17 cellular contexts compared by ENCODE assay signal in the genomic region with DNA sequence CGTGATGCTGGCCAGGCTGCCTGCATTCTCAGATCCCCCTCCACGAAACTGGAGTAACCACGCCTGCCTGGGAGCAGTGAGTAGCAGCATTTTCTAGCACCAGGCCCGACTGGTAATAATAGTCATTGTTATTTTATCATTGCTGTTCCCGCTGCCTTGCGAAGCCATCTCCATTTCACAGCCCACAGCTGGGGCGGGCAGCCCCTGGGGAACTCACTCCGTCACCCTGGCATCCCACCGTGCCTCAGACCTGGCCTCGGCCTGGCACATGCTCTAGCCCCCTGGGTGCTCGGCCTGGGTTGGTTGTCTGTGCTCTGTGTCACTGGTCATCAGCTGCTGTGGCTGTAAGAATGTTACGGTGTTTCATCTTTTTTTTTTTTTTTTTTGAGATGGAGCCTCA. TPM values are rescaled to one million over a fixed set of nuclear protein-coding genes. Genes with fewer than 3 reads are reported as not detected.
DNase-seq lines count a peak whose midpoint lies in the region; ATAC-seq and TF ChIP-seq lines count a peak whose summit lies in the region.
"Had no signal": no experiment of that assay in that cellular context is flagged by ENCODE, and none has a peak within 500 bp of the region (broad histone marks: within the 10 kb centered on the region; RNA-seq: fewer than 3 reads in every experiment).

No MANE protein-coding gene starts in this region.

- no peak overlapping the region for H2BK120ac ChIP-seq in neuronal stem cell (ENCODE audit: low read depth, low read length)

- H3K4me1 ChIP-seq in neuronal stem cell (ENCODE audit: control insufficient read depth in 2 of 2, insufficient read depth in 1 of 2, low read depth in 1 of 2, low read length in 2 of 2), result peaks cover 0 to 2% of the 10 kb centered on the region in 2 donors
- H3K4me1 ChIP-seq in neural progenitor cell, result no peaks in the 10 kb centered on the region
- H3K4me1 ChIP-seq: A549, Caco-2 had no signal

- H3K4me2 ChIP-seq in neuronal stem cell (ENCODE audit: insufficient read depth, low read length, poor library complexity, severe bottlenecking), result no peak overlapping the region
- no peak overlapping the region for H3K4me2 ChIP-seq in neural progenitor cell
- H3K4me2 ChIP-seq: A549; BLaER1 treated with 17β-estradiol and CSF1 and Interleukin-3, amounts not matched to agents 10 nM and 100 nM had no signal

- H3K27me3 Mint-ChIP-seq in natural killer cell treated with Interleukin-12 subunit alpha and Interleukin-12 subunit beta and Interleukin-15 and Interleukin-18, amount 100 ng/mL, for 72 hours, result no peaks in the 10 kb centered on the region
- H3K27me3 Mint-ChIP-seq in natural killer cell (ENCODE audit: low read depth in 2 of 2) (no peaks in the 10 kb centered on the region), WTC11 (ENCODE audit: low read depth) (no peaks in the 10 kb centered on the region), neural progenitor cell (ENCODE audit: insufficient read depth, low read depth) (peaks cover 4% of the 10 kb centered on the region)
- H3K27me3 Mint-ChIP-seq: B cell; CD4-positive, alpha-beta T cell had no signal

- H3K23ac ChIP-seq in neuronal stem cell (ENCODE audit: low read depth, low read length, poor library complexity), result no peak overlapping the region

- no peak overlapping the region for H3K18ac ChIP-seq in neuronal stem cell (ENCODE audit: low read length)

- no peaks in the 10 kb centered on the region for H3K36me3 Mint-ChIP-seq in natural killer cell treated with Interleukin-12 subunit alpha and Interleukin-12 subunit beta and Interleukin-15 and Interleukin-18, amount 100 ng/mL, for 72 hours
- H3K36me3 Mint-ChIP-seq in natural killer cell, result no peaks in the 10 kb centered on the region
- H3K36me3 Mint-ChIP-seq in WTC11, result peaks cover 16% of the 10 kb centered on the region
- peaks cover 4% of the 10 kb centered on the region for H3K36me3 Mint-ChIP-seq in neural progenitor cell

- H3K4me1 Mint-ChIP-seq in natural killer cell treated with Interleukin-12 subunit alpha and Interleukin-12 subunit beta and Interleukin-15 and Interleukin-18, amount 100 ng/mL, for 72 hours (ENCODE audit: low read depth in 2 of 2), result no peaks in the 10 kb centered on the region
- H3K4me1 Mint-ChIP-seq in natural killer cell (no peaks in the 10 kb centered on the region), WTC11 (no peaks in the 10 kb centered on the region), neural progenitor cell (no peaks in the 10 kb centered on the region)
- H3K4me1 Mint-ChIP-seq: B cell had no signal

- peaks cover 4% of the 10 kb centered on the region for H4K20me1 ChIP-seq in neural progenitor cell (ENCODE audit: low read depth)

- TF ChIP-seq CTCF in natural killer cell (IDR thresholded peaks at IDR 0.05) (no peak), WTC11 (IDR thresholded peaks at IDR 0.05) (no peak), neural progenitor cell (IDR thresholded peaks at IDR 0.05) (no peak)

- H3K14ac ChIP-seq in neuronal stem cell (ENCODE audit: low read length), result peak overlapping the region; percentile 71

- no peak overlapping the region for H3K4ac ChIP-seq in neuronal stem cell (ENCODE audit: low read length)

- ATAC-seq in natural killer cell treated with Interleukin-12 subunit alpha and Interleukin-12 subunit beta and Interleukin-15 and Interleukin-18, amount 100 ng/mL, for 72 hours, result no peak
- ATAC-seq in natural killer cell (no peak), WTC11 (no peak)
- ATAC-seq: A549; CD8-positive, alpha-beta T cell had no signal

- intact Hi-C loops in natural killer cell (cut with micrococcal nuclease), result no loop called here

- H3F3A ChIP-seq in neural progenitor cell (ENCODE audit: low read depth), result peaks cover 2% of the 10 kb centered on the region

- H2AK5ac ChIP-seq in neuronal stem cell (ENCODE audit: low read depth, low read length), result no peak overlapping the region

- H3K4me3 Mint-ChIP-seq in natural killer cell treated with Interleukin-12 subunit alpha and Interleukin-12 subunit beta and Interleukin-15 and Interleukin-18, amount 100 ng/mL, for 72 hours, result no peak overlapping the region
- no peak overlapping the region for H3K4me3 Mint-ChIP-seq in natural killer cell
- no peak overlapping the region for H3K4me3 Mint-ChIP-seq in WTC11
- H3K4me3 Mint-ChIP-seq in neural progenitor cell, result no peak overlapping the region
- H3K4me3 Mint-ChIP-seq: B cell; CD4-positive, alpha-beta T cell; CD8-positive, alpha-beta T cell had no signal

- H2AFZ ChIP-seq in neuronal stem cell (ENCODE audit: low read length) (no peak overlapping the region), neural progenitor cell (replicated peaks) (no peak overlapping the region)

- no peak overlapping the region for H2BK5ac ChIP-seq in neuronal stem cell (ENCODE audit: low read length)

- no peak overlapping the region for H4K91ac ChIP-seq in neuronal stem cell (ENCODE audit: low read depth, low read length, poor library complexity)

- H3K79me1 ChIP-seq in neuronal stem cell (ENCODE audit: low read depth, low read length), result no peaks in the 10 kb centered on the region

- CTCF ChIA-PET in WTC11 (lab: Charles Lee), result no interaction called here

- H3K27ac ChIP-seq in neuronal stem cell (replicated peaks; ENCODE audit: low read length), result no peak overlapping the region
- no peak overlapping the region for H3K27ac ChIP-seq in neural progenitor cell
- H3K27ac ChIP-seq: 22Rv1; A549; BLaER1 treated with 17β-estradiol and CSF1 and Interleukin-3, amounts not matched to agents 10 nM and 100 nM; C4-2B had no signal

- H3K4me3 ChIP-seq in neuronal stem cell (ENCODE audit: low read length in 2 of 2), result no peak overlapping the region
- no peak overlapping the region for H3K4me3 ChIP-seq in neural progenitor cell
- H3K4me3 ChIP-seq: A549; BLaER1 treated with 17β-estradiol and CSF1 and Interleukin-3, amounts not matched to agents 10 nM and 100 nM had no signal

- H3K27ac Mint-ChIP-seq in natural killer cell treated with Interleukin-12 subunit alpha and Interleukin-12 subunit beta and Interleukin-15 and Interleukin-18, amount 100 ng/mL, for 72 hours, result no peak overlapping the region
- H3K27ac Mint-ChIP-seq in natural killer cell, result no peak overlapping the region
- no peak overlapping the region for H3K27ac Mint-ChIP-seq in WTC11
- H3K27ac Mint-ChIP-seq in neural progenitor cell, result no peak overlapping the region
- H3K27ac Mint-ChIP-seq: B cell; CD4-positive, alpha-beta T cell; CD8-positive, alpha-beta T cell had no signal

- peak; percentile 20 for DNase-seq in natural killer cell treated with Interleukin-12 subunit alpha and Interleukin-12 subunit beta and Interleukin-15 and Interleukin-18, amount 100 ng/mL, for 72 hours (ENCODE audit: low spot score)
- DNase-seq in natural killer cell (no peak), neuronal stem cell (ENCODE audit: low spot score) (no peak), WTC11 (ENCODE audit: low spot score) (no peak), neural progenitor cell (ENCODE audit: low spot score) (no peak)
- DNase-seq: AML-193; Caco-2; Calu3; CD4-positive, alpha-beta T cell; CD8-positive, alpha-beta T cell; DMS79 treated with DMSO at 0.1 percent for 48 hours; GF-D8 had no signal

- H3K79me2 ChIP-seq in neural progenitor cell (ENCODE audit: low read depth), result no peaks in the 10 kb centered on the region

- peaks cover 22 to 40% of the 10 kb centered on the region in 2 donors for H3K36me3 ChIP-seq in neuronal stem cell (replicated peaks in 1 of 2; ENCODE audit: control insufficient read depth in 2 of 2, insufficient read depth in 2 of 2, low read length in 2 of 2)
- H3K36me3 ChIP-seq in neural progenitor cell, result no peaks in the 10 kb centered on the region

- H3K9me3 ChIP-seq in neuronal stem cell (replicated peaks in 1 of 2; ENCODE audit: control insufficient read depth in 2 of 2, insufficient read depth in 1 of 2, low read depth in 1 of 2, low read length in 2 of 2) (peaks cover 0 to 2% of the 10 kb centered on the region in 2 donors), neural progenitor cell (ENCODE audit: low read depth) (no peaks in the 10 kb centered on the region)
- H3K9me3 ChIP-seq: A549; BLaER1 treated with 17β-estradiol and CSF1 and Interleukin-3, amounts not matched to agents 10 nM and 100 nM; Caco-2 had no signal

- no peak overlapping the region for H2BK12ac ChIP-seq in neuronal stem cell (ENCODE audit: low read length)

- H3K9ac ChIP-seq in neuronal stem cell (ENCODE audit: low read depth, low read length, poor library complexity) (no peak overlapping the region), neural progenitor cell (no peak overlapping the region)
- H3K9ac ChIP-seq: BLaER1 treated with 17β-estradiol and CSF1 and Interleukin-3, amounts not matched to agents 10 nM and 100 nM had no signal

- H3K27me3 ChIP-seq in neuronal stem cell (ENCODE audit: control insufficient read depth in 3 of 3, insufficient read depth in 3 of 3, low read depth in 1 of 3, low read length in 3 of 3) (no peaks in the 10 kb centered on the region), neural progenitor cell (no peaks in the 10 kb centered on the region)
- H3K27me3 ChIP-seq: BLaER1 treated with 17β-estradiol and CSF1 and Interleukin-3, amounts not matched to agents 10 nM and 100 nM had no signal

- H4K8ac ChIP-seq in neuronal stem cell (ENCODE audit: low read depth, low read length), result no peak overlapping the region

- WGBS in neuronal stem cell (ENCODE audit: extremely low coverage in 2 of 2, insufficient read length in 2 of 2, insufficient replicate concordance in 1 of 2), 2 donors, result no CpG with 5 or more reads among the region's 12 CpGs

- H3K9me3 Mint-ChIP-seq in natural killer cell treated with Interleukin-12 subunit alpha and Interleukin-12 subunit beta and Interleukin-15 and Interleukin-18, amount 100 ng/mL, for 72 hours, result no peaks in the 10 kb centered on the region
- H3K9me3 Mint-ChIP-seq in natural killer cell (no peaks in the 10 kb centered on the region), WTC11 (no peaks in the 10 kb centered on the region), neural progenitor cell (no peaks in the 10 kb centered on the region)
- H3K9me3 Mint-ChIP-seq: CD4-positive, alpha-beta T cell; CD8-positive, alpha-beta T cell had no signal

- no peak overlapping the region for H2BK15ac ChIP-seq in neuronal stem cell (ENCODE audit: low read length)

- POLR2A ChIA-PET in WTC11 (lab: Charles Lee), result no interaction called here

RNA-seq across cellular contexts. Expression of a gene that starts 57.7 kb away (rescaled TPM):
- total RNA-seq in natural killer cell treated with Interleukin-12 subunit alpha and Interleukin-12 subunit beta and Interleukin-15 and Interleukin-18, amount 100 ng/mL, for 72 hours, result 1 to 10 TPM; 2.4 to 4.9 TPM
- total RNA-seq in natural killer cell (1 to 10 TPM; 1.6 to 2.9 (median 2.0) TPM), WTC11 (2021) (14.7 to 16.5 TPM (median 15.9 TPM) in 3 replicates), neural progenitor cell (ENCODE audit: low replicate concordance) (2.0 and 15.1 TPM in 2 replicates)
- polyA plus RNA-seq in neuronal stem cell (2013, experiment 1 of 2), result 9.5 TPM
- 9.6 TPM for polyA plus RNA-seq in neuronal stem cell (2013, experiment 2 of 2)
